In the genomic region with DNA sequence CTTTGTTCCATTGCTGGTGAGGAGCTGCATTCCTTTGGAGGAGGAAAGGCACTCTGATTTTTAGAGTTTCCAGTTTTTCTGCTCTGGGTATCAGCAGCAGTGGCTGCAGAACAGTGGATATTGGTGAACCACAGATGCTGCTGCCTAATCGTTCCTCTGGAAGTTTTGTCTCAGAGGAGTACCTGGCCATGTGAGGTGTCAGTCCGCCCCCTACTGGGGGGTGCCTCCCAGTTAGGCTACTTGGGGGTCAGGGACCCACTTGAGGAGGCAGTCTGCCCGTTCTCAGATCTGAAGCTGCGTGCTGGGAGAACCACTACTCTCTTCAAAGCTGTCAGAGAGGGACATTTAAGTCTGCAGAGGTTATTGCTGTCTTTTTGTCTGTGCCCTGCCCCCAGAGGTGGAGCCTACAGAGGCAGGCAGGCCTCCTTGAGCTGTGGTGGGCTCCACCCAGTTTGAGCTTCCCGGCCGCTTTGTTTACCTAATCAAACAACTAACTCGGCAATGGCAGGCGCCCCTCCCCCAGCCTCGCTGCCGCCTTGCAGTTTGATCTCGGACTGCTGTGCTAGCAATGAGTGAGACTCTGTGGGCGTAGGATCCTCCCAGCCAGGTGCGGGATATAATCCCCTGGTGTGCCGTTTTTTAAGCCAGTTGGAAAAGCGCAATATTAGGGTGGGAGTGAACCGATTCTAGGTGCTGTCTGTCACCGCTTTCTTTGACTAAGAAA, we compare ENCODE assay signal across 1 cellular context.
TF ChIP-seq lines count a peak whose summit lies in the region.
"Not testable (repeated sequence)": the region's sequence is repeated elsewhere in the genome, so short reads cannot be mapped to it uniquely, and the experiment has no call there.

No MANE protein-coding gene starts in this region.

TF ChIP-seq in HepG2, 621 proteins besides CTCF, POLR2A, EP300 and RAD21:
- TF ChIP-seq, protein P1, sequence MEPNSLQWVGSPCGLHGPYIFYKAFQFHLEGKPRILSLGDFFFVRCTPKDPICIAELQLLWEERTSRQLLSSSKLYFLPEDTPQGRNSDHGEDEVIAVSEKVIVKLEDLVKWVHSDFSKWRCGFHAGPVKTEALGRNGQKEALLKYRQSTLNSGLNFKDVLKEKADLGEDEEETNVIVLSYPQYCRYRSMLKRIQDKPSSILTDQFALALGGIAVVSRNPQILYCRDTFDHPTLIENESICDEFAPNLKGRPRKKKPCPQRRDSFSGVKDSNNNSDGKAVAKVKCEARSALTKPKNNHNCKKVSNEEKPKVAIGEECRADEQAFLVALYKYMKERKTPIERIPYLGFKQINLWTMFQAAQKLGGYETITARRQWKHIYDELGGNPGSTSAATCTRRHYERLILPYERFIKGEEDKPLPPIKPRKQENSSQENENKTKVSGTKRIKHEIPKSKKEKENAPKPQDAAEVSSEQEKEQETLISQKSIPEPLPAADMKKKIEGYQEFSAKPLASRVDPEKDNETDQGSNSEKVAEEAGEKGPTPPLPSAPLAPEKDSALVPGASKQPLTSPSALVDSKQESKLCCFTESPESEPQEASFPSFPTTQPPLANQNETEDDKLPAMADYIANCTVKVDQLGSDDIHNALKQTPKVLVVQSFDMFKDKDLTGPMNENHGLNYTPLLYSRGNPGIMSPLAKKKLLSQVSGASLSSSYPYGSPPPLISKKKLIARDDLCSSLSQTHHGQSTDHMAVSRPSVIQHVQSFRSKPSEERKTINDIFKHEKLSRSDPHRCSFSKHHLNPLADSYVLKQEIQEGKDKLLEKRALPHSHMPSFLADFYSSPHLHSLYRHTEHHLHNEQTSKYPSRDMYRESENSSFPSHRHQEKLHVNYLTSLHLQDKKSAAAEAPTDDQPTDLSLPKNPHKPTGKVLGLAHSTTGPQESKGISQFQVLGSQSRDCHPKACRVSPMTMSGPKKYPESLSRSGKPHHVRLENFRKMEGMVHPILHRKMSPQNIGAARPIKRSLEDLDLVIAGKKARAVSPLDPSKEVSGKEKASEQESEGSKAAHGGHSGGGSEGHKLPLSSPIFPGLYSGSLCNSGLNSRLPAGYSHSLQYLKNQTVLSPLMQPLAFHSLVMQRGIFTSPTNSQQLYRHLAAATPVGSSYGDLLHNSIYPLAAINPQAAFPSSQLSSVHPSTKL (CRISPR knock-in tag; IDR thresholded peaks at IDR 0.05), result peak; percentile 71
- TF ChIP-seq, protein P2, sequence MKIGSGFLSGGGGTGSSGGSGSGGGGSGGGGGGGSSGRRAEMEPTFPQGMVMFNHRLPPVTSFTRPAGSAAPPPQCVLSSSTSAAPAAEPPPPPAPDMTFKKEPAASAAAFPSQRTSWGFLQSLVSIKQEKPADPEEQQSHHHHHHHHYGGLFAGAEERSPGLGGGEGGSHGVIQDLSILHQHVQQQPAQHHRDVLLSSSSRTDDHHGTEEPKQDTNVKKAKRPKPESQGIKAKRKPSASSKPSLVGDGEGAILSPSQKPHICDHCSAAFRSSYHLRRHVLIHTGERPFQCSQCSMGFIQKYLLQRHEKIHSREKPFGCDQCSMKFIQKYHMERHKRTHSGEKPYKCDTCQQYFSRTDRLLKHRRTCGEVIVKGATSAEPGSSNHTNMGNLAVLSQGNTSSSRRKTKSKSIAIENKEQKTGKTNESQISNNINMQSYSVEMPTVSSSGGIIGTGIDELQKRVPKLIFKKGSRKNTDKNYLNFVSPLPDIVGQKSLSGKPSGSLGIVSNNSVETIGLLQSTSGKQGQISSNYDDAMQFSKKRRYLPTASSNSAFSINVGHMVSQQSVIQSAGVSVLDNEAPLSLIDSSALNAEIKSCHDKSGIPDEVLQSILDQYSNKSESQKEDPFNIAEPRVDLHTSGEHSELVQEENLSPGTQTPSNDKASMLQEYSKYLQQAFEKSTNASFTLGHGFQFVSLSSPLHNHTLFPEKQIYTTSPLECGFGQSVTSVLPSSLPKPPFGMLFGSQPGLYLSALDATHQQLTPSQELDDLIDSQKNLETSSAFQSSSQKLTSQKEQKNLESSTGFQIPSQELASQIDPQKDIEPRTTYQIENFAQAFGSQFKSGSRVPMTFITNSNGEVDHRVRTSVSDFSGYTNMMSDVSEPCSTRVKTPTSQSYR (CRISPR knock-in tag; IDR thresholded peaks at IDR 0.05; ENCODE audit: borderline replicate concordance), result peak; percentile 95
- not testable (repeated sequence) for TF ChIP-seq FOXA1, SOX6 (IDR thresholded peaks at IDR 0.05)
- TF ChIP-seq FOXA1 (CRISPR knock-in tag; IDR thresholded peaks at IDR 0.05) (peak; percentile 53), SOX6 (CRISPR knock-in tag; IDR thresholded peaks at IDR 0.05) (0 out of 2 replicates have a peak, but pooled peaks have one; percentile 29), SALL1 (CRISPR knock-in tag; IDR thresholded peaks at IDR 0.05) (peak; percentile 54; the same call in 1 of the 2 replicates), REPIN1 (CRISPR knock-in tag; IDR thresholded peaks at IDR 0.05; ENCODE audit: borderline replicate concordance, low read depth) (0 out of 2 replicates have a peak, but pooled peaks have one; percentile 52), FOXA3 (CRISPR knock-in tag; IDR thresholded peaks at IDR 0.05) (peak; percentile 81), MYC (CRISPR knock-in tag; IDR thresholded peaks at IDR 0.05; ENCODE audit: borderline replicate concordance) (peak; percentile 25; the same call in 1 of the 2 replicates), KDM2A (CRISPR knock-in tag; IDR thresholded peaks at IDR 0.05; ENCODE audit: borderline replicate concordance, low read depth) (peak; percentile 32; the same call in 1 of the 2 replicates), STAG1 (CRISPR knock-in tag; IDR thresholded peaks at IDR 0.05) (peak; percentile 69)
- TF ChIP-seq, protein P3, sequence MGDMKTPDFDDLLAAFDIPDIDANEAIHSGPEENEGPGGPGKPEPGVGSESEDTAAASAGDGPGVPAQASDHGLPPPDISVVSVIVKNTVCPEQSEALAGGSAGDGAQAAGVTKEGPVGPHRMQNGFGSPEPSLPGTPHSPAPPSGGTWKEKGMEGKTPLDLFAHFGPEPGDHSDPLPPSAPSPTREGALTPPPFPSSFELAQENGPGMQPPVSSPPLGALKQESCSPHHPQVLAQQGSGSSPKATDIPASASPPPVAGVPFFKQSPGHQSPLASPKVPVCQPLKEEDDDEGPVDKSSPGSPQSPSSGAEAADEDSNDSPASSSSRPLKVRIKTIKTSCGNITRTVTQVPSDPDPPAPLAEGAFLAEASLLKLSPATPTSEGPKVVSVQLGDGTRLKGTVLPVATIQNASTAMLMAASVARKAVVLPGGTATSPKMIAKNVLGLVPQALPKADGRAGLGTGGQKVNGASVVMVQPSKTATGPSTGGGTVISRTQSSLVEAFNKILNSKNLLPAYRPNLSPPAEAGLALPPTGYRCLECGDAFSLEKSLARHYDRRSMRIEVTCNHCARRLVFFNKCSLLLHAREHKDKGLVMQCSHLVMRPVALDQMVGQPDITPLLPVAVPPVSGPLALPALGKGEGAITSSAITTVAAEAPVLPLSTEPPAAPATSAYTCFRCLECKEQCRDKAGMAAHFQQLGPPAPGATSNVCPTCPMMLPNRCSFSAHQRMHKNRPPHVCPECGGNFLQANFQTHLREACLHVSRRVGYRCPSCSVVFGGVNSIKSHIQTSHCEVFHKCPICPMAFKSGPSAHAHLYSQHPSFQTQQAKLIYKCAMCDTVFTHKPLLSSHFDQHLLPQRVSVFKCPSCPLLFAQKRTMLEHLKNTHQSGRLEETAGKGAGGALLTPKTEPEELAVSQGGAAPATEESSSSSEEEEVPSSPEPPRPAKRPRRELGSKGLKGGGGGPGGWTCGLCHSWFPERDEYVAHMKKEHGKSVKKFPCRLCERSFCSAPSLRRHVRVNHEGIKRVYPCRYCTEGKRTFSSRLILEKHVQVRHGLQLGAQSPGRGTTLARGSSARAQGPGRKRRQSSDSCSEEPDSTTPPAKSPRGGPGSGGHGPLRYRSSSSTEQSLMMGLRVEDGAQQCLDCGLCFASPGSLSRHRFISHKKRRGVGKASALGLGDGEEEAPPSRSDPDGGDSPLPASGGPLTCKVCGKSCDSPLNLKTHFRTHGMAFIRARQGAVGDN (CRISPR knock-in tag; IDR thresholded peaks at IDR 0.05), result peak; percentile 20; the same call in 1 of the 2 replicates
- TF ChIP-seq, protein P4, sequence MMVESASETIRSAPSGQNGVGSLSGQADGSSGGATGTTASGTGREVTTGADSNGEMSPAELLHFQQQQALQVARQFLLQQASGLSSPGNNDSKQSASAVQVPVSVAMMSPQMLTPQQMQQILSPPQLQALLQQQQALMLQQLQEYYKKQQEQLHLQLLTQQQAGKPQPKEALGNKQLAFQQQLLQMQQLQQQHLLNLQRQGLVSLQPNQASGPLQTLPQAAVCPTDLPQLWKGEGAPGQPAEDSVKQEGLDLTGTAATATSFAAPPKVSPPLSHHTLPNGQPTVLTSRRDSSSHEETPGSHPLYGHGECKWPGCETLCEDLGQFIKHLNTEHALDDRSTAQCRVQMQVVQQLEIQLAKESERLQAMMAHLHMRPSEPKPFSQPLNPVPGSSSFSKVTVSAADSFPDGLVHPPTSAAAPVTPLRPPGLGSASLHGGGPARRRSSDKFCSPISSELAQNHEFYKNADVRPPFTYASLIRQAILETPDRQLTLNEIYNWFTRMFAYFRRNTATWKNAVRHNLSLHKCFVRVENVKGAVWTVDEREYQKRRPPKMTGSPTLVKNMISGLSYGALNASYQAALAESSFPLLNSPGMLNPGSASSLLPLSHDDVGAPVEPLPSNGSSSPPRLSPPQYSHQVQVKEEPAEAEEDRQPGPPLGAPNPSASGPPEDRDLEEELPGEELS (CRISPR knock-in tag; IDR thresholded peaks at IDR 0.05), result peak; percentile 43; the same call in 1 of the 2 replicates
- TF ChIP-seq, protein P5, sequence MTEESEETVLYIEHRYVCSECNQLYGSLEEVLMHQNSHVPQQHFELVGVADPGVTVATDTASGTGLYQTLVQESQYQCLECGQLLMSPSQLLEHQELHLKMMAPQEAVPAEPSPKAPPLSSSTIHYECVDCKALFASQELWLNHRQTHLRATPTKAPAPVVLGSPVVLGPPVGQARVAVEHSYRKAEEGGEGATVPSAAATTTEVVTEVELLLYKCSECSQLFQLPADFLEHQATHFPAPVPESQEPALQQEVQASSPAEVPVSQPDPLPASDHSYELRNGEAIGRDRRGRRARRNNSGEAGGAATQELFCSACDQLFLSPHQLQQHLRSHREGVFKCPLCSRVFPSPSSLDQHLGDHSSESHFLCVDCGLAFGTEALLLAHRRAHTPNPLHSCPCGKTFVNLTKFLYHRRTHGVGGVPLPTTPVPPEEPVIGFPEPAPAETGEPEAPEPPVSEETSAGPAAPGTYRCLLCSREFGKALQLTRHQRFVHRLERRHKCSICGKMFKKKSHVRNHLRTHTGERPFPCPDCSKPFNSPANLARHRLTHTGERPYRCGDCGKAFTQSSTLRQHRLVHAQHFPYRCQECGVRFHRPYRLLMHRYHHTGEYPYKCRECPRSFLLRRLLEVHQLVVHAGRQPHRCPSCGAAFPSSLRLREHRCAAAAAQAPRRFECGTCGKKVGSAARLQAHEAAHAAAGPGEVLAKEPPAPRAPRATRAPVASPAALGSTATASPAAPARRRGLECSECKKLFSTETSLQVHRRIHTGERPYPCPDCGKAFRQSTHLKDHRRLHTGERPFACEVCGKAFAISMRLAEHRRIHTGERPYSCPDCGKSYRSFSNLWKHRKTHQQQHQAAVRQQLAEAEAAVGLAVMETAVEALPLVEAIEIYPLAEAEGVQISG (CRISPR knock-in tag; IDR thresholded peaks at IDR 0.05), result 0 out of 2 replicates have a peak, but pooled peaks have one; percentile 22
- TF ChIP-seq, protein P6, sequence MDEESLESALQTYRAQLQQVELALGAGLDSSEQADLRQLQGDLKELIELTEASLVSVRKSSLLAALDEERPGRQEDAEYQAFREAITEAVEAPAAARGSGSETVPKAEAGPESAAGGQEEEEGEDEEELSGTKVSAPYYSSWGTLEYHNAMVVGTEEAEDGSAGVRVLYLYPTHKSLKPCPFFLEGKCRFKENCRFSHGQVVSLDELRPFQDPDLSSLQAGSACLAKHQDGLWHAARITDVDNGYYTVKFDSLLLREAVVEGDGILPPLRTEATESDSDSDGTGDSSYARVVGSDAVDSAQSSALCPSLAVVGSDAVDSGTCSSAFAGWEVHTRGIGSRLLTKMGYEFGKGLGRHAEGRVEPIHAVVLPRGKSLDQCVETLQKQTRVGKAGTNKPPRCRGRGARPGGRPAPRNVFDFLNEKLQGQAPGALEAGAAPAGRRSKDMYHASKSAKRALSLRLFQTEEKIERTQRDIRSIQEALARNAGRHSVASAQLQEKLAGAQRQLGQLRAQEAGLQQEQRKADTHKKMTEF (CRISPR knock-in tag; IDR thresholded peaks at IDR 0.05), result peak; percentile 56; the same call in 1 of the 2 replicates
